In the genomic region with DNA sequence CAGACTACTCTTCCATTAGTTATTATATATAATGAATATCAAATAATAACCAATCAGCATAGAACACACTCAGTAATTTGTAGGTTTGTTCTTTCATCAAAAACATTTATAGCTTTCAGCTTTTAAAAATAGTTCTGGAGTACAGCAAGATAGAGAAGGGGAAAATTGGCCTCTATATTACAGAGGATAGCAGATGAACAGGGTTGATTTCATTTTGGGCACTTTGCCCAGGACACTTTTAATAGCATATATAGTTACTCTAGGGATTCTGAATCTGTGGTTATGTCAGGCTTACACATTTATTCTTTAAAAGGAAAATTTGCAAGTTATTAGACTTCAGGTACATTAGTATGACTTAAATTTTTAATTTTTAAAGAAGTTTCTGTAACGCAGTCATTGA, we compare ENCODE assay signal across 15 cellular contexts. TPM values are rescaled to one million over a fixed set of nuclear protein-coding genes. Genes with fewer than 3 reads are reported as not detected.
A peak's percentile ranks its signal among the peaks of the same experiment; 100 is the strongest.
DNase-seq lines count a peak whose midpoint lies in the region; FAIRE-seq and TF ChIP-seq lines count a peak whose summit lies in the region.
"Had no signal": no experiment of that assay in that cellular context is flagged by ENCODE, and none has a peak within 500 bp of the region (broad histone marks: within the 10 kb centered on the region; RNA-seq: fewer than 3 reads in every experiment).

No MANE protein-coding gene starts in this region.

- CTCF ChIA-PET in MCF 10A (lab: Yijun Ruan, JAX), result no interaction called here

- no peaks in the 10 kb centered on the region for H3K27me3 ChIP-seq in breast epithelium
- H3K27me3 ChIP-seq: upper lobe of left lung had no signal

- no peaks in the 10 kb centered on the region for H3K27me3 Mint-ChIP-seq in MCF 10A (ENCODE audit: insufficient read depth, unreplicated experiment)
- H3K27me3 Mint-ChIP-seq in T-helper 2 cell treated with Interferon-gamma antibody and Interleukin-4, amounts not matched to agents 5 μg/mL and 100 μg/mL, for 36 hours (ENCODE audit: low read depth), result peaks cover 5% of the 10 kb centered on the region
- H3K27me3 Mint-ChIP-seq: naive B cell had no signal

- BruUV-seq in MCF 10A (replicated peaks; lab: Mats Ljungman, UMichigan), result no TSS peak

- DNase-seq in MCF 10A (ENCODE audit: unreplicated experiment), result peak; percentile 7
- no peak for DNase-seq in breast epithelium (ENCODE audit: low spot score in 2 of 2)
- peak; percentile 25 for DNase-seq in RPMI7951 (ENCODE audit: low read depth)
- peak; percentile 72 for DNase-seq in fibroblast of the aortic adventitia (ENCODE audit: low read depth)
- DNase-seq in superior temporal gyrus (ENCODE audit: extremely low spot score), result peak; percentile 18
- no peak for DNase-seq in HTR-8/SVneo (ENCODE audit: insufficient read length, low spot score)
- no peak for DNase-seq in RPMI8226
- DNase-seq in T-helper 2 cell treated with Interferon-gamma antibody and Interleukin-4, amounts not matched to agents 5 μg/mL and 100 μg/mL, for 36 hours (ENCODE audit: low spot score), result no peak
- DNase-seq: activated naive CD4-positive, alpha-beta T cell treated with Interleukin-2 at 50 U/mL for 16 hours; naive B cell; small intestine; T-helper 9 cell; upper lobe of left lung had no signal

- TF ChIP-seq POLR2A in breast epithelium (IDR thresholded peaks at IDR 0.05), result no peak

- H3K27ac Mint-ChIP-seq in MCF 10A (ENCODE audit: low read depth, unreplicated experiment), result no peak overlapping the region
- no peak overlapping the region for H3K27ac Mint-ChIP-seq in T-helper 2 cell treated with Interferon-gamma antibody and Interleukin-4, amounts not matched to agents 5 μg/mL and 100 μg/mL, for 36 hours
- H3K27ac Mint-ChIP-seq: naive B cell had no signal

- H3K27ac ChIP-seq in breast epithelium, result no peak overlapping the region
- H3K27ac ChIP-seq: upper lobe of left lung had no signal

- intact Hi-C loops in MCF 10A (cut with micrococcal nuclease) (no loop called here), breast epithelium (cut with DNase I; ENCODE audit: low total_unique reads) (no loop called here)

- no peaks in the 10 kb centered on the region for H3K9me3 ChIP-seq in breast epithelium
- H3K9me3 ChIP-seq: upper lobe of left lung had no signal

- H3K4me3 Mint-ChIP-seq in MCF 10A (ENCODE audit: unreplicated experiment), result no peak overlapping the region
- no peak overlapping the region for H3K4me3 Mint-ChIP-seq in T-helper 2 cell treated with Interferon-gamma antibody and Interleukin-4, amounts not matched to agents 5 μg/mL and 100 μg/mL, for 36 hours
- H3K4me3 Mint-ChIP-seq: naive B cell had no signal

- no peaks in the 10 kb centered on the region for H3K4me1 Mint-ChIP-seq in MCF 10A (ENCODE audit: insufficient read depth, unreplicated experiment)
- H3K4me1 Mint-ChIP-seq in T-helper 2 cell treated with Interferon-gamma antibody and Interleukin-4, amounts not matched to agents 5 μg/mL and 100 μg/mL, for 36 hours (ENCODE audit: low read depth), result no peaks in the 10 kb centered on the region
- H3K4me1 Mint-ChIP-seq: naive B cell had no signal

- H3K4me3 ChIP-seq in breast epithelium (no peak overlapping the region), fibroblast of the aortic adventitia (ENCODE audit: low read depth, low read length) (no peak overlapping the region)
- H3K4me3 ChIP-seq: upper lobe of left lung had no signal

- no peaks in the 10 kb centered on the region for H3K9me3 Mint-ChIP-seq in MCF 10A (ENCODE audit: unreplicated experiment)
- no peaks in the 10 kb centered on the region for H3K9me3 Mint-ChIP-seq in T-helper 2 cell treated with Interferon-gamma antibody and Interleukin-4, amounts not matched to agents 5 μg/mL and 100 μg/mL, for 36 hours
- H3K9me3 Mint-ChIP-seq: naive B cell had no signal

- FAIRE-seq in HTR-8/SVneo (lab: Jason Lieb, UNC), result no peak
- FAIRE-seq: H1, keratinocyte, small intestine had no signal

- H3K36me3 ChIP-seq in breast epithelium, result no peaks in the 10 kb centered on the region
- H3K36me3 ChIP-seq: upper lobe of left lung had no signal

- peaks cover 27% of the 10 kb centered on the region for H3K36me3 Mint-ChIP-seq in MCF 10A (ENCODE audit: insufficient read depth, unreplicated experiment)
- no peaks in the 10 kb centered on the region for H3K36me3 Mint-ChIP-seq in T-helper 2 cell treated with Interferon-gamma antibody and Interleukin-4, amounts not matched to agents 5 μg/mL and 100 μg/mL, for 36 hours (ENCODE audit: low read depth)

- POLR2A ChIA-PET in MCF 10A (lab: Yijun Ruan, JAX), result no interaction called here

- no peak for TF ChIP-seq CTCF in MCF 10A (IDR thresholded peaks at IDR 0.05; ENCODE audit: unreplicated experiment)
- TF ChIP-seq CTCF in breast epithelium (IDR thresholded peaks at IDR 0.05), result no peak
- TF ChIP-seq CTCF in fibroblast of the aortic adventitia (IDR thresholded peaks at IDR 0.05; ENCODE audit: insufficient read depth, low read length), result no peak

- no peaks in the 10 kb centered on the region for H3K4me1 ChIP-seq in breast epithelium
- H3K4me1 ChIP-seq: upper lobe of left lung had no signal

RNA-seq across cellular contexts. Expression of a gene that starts 52.6 kb away (rescaled TPM):
- total RNA-seq in MCF 10A (2022) (8.5 and 8.7 TPM in 2 replicates), breast epithelium (10 to 100 TPM in 2 of 3 donors, 1 to 10 TPM in 1; 9.4 to 27.1 (median 19.0) TPM), fibroblast of the aortic adventitia (ENCODE audit: low replicate concordance) (20.4 and 30.8 TPM in 2 replicates)
- 19.7 and 23.4 TPM in 2 replicates for total RNA-seq in RPMI7951 (2014; rRNA removed; shearing (Covaris generic))

Comparison
In these comparisons a context has a peak if more than half of its experiments do, and no peak if none do; other contexts are left out.
1. DNase-seq: peak in MCF 10A (single experiment), RPMI7951 (single experiment), fibroblast of the aortic adventitia (single experiment) and superior temporal gyrus (single experiment); none in breast epithelium (0 of 2), HTR-8/SVneo (single experiment), RPMI8226 (single experiment) and T-helper 2 cell treated with Interferon-gamma antibody and Interleukin-4, amounts not matched to agents 5 μg/mL and 100 μg/mL, for 36 hours (single experiment).